Comparison of ENCODE assay signal across 1 cellular context in the genomic region with DNA sequence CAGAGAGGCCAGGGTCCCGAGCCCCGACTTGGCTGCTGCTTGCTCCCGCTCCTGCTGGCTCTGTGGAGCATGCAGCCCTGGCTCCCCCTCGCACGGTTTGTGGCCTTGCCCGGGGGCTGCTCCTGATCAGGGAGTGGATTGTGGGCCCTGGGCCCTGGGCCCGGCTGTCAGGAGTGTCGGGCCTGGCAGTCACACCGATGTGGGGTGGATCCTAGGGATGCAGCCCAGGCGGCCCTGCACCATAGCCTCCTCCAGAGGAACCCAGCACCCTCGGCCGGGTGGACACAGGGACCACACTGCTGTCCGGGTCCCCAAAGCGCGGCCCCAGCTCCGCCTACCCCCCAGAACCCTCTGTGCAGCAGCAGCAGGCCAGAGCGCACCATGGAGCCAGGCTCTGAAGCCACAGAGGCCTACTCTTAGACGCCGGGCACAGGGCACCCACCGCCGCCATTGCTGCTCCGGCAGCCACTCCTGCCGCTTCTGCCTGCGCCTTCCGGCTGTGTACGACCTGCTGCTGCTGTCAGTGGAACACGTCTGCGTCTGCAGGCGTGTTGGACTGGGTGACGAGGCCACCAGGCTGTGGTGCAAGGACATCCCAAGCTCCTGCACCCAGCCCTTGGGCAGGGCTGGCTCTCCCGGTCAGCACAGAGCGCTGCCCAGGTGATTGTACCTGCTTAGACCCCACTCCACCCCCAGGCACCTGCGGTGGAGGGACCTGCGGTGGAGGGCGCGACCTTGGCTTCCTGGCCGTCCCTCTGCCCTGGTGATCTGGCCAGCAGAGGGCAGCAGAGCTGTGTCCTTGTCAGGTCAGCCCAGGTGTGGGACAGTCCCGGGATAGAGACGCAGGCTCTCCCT.
TF ChIP-seq lines count a peak whose summit lies in the region.

No MANE protein-coding gene starts in this region.

TF ChIP-seq in HepG2, 621 proteins besides CTCF, POLR2A, EP300 and RAD21 (continued from another document and continues in another):
- no peak for TF ChIP-seq REXO4 (CRISPR knock-in tag; IDR thresholded peaks at IDR 0.05; ENCODE audit: borderline replicate concordance)
- no peak for TF ChIP-seq ZNF567 (CRISPR knock-in tag; IDR thresholded peaks at IDR 0.05; ENCODE audit: borderline replicate concordance)
- TF ChIP-seq ZNF782 (CRISPR knock-in tag; IDR thresholded peaks at IDR 0.05; ENCODE audit: borderline replicate concordance): no peak
- TF ChIP-seq, protein P1, sequence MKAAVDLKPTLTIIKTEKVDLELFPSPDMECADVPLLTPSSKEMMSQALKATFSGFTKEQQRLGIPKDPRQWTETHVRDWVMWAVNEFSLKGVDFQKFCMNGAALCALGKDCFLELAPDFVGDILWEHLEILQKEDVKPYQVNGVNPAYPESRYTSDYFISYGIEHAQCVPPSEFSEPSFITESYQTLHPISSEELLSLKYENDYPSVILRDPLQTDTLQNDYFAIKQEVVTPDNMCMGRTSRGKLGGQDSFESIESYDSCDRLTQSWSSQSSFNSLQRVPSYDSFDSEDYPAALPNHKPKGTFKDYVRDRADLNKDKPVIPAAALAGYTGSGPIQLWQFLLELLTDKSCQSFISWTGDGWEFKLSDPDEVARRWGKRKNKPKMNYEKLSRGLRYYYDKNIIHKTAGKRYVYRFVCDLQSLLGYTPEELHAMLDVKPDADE (CRISPR knock-in tag; IDR thresholded peaks at IDR 0.05): no peak
- no peak for TF ChIP-seq ZNF484 (CRISPR knock-in tag; IDR thresholded peaks at IDR 0.05; ENCODE audit: borderline replicate concordance, low read depth)
- peak; percentile 56; the same call in 1 of the 2 replicates for TF ChIP-seq RXRA (CRISPR knock-in tag; IDR thresholded peaks at IDR 0.05)
- TF ChIP-seq ERF (CRISPR knock-in tag; IDR thresholded peaks at IDR 0.05): 0 out of 2 replicates have a peak, but pooled peaks have one; percentile 51
- TF ChIP-seq SIN3A (IDR thresholded peaks at IDR 0.05; ENCODE audit: borderline replicate concordance, low read depth, low read length): no peak
- TF ChIP-seq FOXP1 (IDR thresholded peaks at IDR 0.05): no peak
- TF ChIP-seq FOXP1 (CRISPR knock-in tag; IDR thresholded peaks at IDR 0.05): no peak
- TF ChIP-seq ZZZ3 (CRISPR knock-in tag; IDR thresholded peaks at IDR 0.05; ENCODE audit: borderline replicate concordance): no peak
- no peak for TF ChIP-seq NKX3-1 (CRISPR knock-in tag; IDR thresholded peaks at IDR 0.05)
- no peak for TF ChIP-seq CBX2 (IDR thresholded peaks at IDR 0.05; ENCODE audit: low read depth, low read length)
- TF ChIP-seq CBX2 (CRISPR knock-in tag; IDR thresholded peaks at IDR 0.05; ENCODE audit: low read depth): no peak
- TF ChIP-seq, protein P2, sequence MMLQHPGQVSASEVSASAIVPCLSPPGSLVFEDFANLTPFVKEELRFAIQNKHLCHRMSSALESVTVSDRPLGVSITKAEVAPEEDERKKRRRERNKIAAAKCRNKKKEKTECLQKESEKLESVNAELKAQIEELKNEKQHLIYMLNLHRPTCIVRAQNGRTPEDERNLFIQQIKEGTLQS (CRISPR knock-in tag; IDR thresholded peaks at IDR 0.05): no peak
- TF ChIP-seq IRF2 (CRISPR knock-in tag; IDR thresholded peaks at IDR 0.05): 0 out of 2 replicates have a peak, but pooled peaks have one; percentile 36
- TF ChIP-seq ZNF75D (CRISPR knock-in tag; IDR thresholded peaks at IDR 0.05; ENCODE audit: borderline replicate concordance): no peak
- TF ChIP-seq, protein P3, sequence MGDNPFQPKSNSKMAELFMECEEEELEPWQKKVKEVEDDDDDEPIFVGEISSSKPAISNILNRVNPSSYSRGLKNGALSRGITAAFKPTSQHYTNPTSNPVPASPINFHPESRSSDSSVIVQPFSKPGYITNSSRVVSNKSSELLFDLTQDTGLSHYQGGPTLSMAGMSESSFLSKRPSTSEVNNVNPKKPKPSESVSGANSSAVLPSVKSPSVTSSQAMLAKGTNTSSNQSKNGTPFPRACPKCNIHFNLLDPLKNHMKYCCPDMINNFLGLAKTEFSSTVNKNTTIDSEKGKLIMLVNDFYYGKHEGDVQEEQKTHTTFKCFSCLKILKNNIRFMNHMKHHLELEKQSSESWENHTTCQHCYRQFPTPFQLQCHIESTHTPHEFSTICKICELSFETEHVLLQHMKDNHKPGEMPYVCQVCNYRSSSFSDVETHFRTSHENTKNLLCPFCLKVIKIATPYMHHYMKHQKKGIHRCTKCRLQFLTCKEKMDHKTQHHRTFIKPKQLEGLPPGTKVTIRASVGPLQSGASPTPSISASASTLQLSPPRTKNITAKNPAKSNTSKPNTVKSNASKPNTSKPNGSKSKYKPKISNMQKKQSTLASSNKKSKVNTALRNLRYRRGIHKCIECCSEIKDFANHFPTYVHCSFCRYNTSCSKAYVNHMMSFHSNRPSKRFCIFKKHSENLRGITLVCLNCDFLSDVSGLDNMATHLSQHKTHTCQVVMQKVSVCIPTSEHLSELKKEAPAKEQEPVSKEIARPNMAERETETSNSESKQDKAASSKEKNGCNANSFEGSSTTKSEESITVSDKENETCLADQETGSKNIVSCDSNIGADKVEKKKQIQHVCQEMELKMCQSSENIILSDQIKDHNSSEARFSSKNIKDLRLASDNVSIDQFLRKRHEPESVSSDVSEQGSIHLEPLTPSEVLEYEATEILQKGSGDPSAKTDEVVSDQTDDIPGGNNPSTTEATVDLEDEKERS (CRISPR knock-in tag; IDR thresholded peaks at IDR 0.05): no peak
- TF ChIP-seq ZNF44 (CRISPR knock-in tag; IDR thresholded peaks at IDR 0.05): no peak
- TF ChIP-seq ZNF672 (CRISPR knock-in tag; IDR thresholded peaks at IDR 0.05): no peak
- no peak for TF ChIP-seq GFI1 (CRISPR knock-in tag; IDR thresholded peaks at IDR 0.05; ENCODE audit: borderline replicate concordance)
- TF ChIP-seq ZNF224 (CRISPR knock-in tag; IDR thresholded peaks at IDR 0.05): no peak
- TF ChIP-seq, protein P4, sequence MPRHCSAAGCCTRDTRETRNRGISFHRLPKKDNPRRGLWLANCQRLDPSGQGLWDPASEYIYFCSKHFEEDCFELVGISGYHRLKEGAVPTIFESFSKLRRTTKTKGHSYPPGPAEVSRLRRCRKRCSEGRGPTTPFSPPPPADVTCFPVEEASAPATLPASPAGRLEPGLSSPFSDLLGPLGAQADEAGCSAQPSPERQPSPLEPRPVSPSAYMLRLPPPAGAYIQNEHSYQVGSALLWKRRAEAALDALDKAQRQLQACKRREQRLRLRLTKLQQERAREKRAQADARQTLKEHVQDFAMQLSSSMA (CRISPR knock-in tag; IDR thresholded peaks at IDR 0.05): no peak
- TF ChIP-seq ZNF737 (CRISPR knock-in tag; IDR thresholded peaks at IDR 0.05; ENCODE audit: borderline replicate concordance): no peak
- TF ChIP-seq KDM4B (CRISPR knock-in tag; IDR thresholded peaks at IDR 0.05): no peak
- TF ChIP-seq PRPF4 (IDR thresholded peaks at IDR 0.05; ENCODE audit: low read depth, low read length, poor library complexity, severe bottlenecking): no peak
- TF ChIP-seq ZNF839 (CRISPR knock-in tag; IDR thresholded peaks at IDR 0.05; ENCODE audit: borderline replicate concordance): no peak
- no peak for TF ChIP-seq ASH2L (IDR thresholded peaks at IDR 0.05; ENCODE audit: insufficient read length, low read depth, low read length)
- no peak for TF ChIP-seq U2AF1 (optimal IDR thresholded peaks at IDR 0.05; ENCODE audit: low read depth, low read length)
- TF ChIP-seq TRIM24 (CRISPR knock-in tag; IDR thresholded peaks at IDR 0.05): no peak
- TF ChIP-seq, protein P5, sequence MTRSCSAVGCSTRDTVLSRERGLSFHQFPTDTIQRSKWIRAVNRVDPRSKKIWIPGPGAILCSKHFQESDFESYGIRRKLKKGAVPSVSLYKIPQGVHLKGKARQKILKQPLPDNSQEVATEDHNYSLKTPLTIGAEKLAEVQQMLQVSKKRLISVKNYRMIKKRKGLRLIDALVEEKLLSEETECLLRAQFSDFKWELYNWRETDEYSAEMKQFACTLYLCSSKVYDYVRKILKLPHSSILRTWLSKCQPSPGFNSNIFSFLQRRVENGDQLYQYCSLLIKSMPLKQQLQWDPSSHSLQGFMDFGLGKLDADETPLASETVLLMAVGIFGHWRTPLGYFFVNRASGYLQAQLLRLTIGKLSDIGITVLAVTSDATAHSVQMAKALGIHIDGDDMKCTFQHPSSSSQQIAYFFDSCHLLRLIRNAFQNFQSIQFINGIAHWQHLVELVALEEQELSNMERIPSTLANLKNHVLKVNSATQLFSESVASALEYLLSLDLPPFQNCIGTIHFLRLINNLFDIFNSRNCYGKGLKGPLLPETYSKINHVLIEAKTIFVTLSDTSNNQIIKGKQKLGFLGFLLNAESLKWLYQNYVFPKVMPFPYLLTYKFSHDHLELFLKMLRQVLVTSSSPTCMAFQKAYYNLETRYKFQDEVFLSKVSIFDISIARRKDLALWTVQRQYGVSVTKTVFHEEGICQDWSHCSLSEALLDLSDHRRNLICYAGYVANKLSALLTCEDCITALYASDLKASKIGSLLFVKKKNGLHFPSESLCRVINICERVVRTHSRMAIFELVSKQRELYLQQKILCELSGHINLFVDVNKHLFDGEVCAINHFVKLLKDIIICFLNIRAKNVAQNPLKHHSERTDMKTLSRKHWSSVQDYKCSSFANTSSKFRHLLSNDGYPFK (CRISPR knock-in tag; IDR thresholded peaks at IDR 0.05; ENCODE audit: borderline replicate concordance): peak; percentile 20; the same call in 1 of the 2 replicates
- TF ChIP-seq, protein P6, sequence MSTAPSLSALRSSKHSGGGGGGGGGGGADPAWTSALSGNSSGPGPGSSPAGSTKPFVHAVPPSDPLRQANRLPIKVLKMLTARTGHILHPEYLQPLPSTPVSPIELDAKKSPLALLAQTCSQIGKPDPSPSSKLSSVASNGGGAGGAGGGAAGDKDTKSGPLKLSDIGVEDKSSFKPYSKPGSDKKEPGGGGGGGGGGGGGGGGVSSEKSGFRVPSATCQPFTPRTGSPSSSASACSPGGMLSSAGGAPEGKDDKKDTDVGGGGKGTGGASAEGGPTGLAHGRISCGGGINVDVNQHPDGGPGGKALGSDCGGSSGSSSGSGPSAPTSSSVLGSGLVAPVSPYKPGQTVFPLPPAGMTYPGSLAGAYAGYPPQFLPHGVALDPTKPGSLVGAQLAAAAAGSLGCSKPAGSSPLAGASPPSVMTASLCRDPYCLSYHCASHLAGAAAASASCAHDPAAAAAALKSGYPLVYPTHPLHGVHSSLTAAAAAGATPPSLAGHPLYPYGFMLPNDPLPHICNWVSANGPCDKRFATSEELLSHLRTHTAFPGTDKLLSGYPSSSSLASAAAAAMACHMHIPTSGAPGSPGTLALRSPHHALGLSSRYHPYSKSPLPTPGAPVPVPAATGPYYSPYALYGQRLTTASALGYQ (CRISPR knock-in tag; IDR thresholded peaks at IDR 0.05): no peak
- no peak for TF ChIP-seq ATAD3A (CRISPR knock-in tag; IDR thresholded peaks at IDR 0.05)
- TF ChIP-seq ZNF496 (CRISPR knock-in tag; IDR thresholded peaks at IDR 0.05; ENCODE audit: insufficient replicate concordance): no peak
- TF ChIP-seq ZBTB21 (CRISPR knock-in tag; IDR thresholded peaks at IDR 0.05): no peak
- no peak for TF ChIP-seq ZNF3 (CRISPR knock-in tag; IDR thresholded peaks at IDR 0.05)
- no peak for TF ChIP-seq U2AF2 (IDR thresholded peaks at IDR 0.05; ENCODE audit: low read depth, low read length)
- TF ChIP-seq, protein P7, sequence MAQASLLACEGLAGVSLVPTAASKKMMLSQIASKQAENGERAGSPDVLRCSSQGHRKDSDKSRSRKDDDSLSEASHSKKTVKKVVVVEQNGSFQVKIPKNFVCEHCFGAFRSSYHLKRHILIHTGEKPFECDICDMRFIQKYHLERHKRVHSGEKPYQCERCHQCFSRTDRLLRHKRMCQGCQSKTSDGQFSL (CRISPR knock-in tag; IDR thresholded peaks at IDR 0.05): no peak
- TF ChIP-seq, protein P8, sequence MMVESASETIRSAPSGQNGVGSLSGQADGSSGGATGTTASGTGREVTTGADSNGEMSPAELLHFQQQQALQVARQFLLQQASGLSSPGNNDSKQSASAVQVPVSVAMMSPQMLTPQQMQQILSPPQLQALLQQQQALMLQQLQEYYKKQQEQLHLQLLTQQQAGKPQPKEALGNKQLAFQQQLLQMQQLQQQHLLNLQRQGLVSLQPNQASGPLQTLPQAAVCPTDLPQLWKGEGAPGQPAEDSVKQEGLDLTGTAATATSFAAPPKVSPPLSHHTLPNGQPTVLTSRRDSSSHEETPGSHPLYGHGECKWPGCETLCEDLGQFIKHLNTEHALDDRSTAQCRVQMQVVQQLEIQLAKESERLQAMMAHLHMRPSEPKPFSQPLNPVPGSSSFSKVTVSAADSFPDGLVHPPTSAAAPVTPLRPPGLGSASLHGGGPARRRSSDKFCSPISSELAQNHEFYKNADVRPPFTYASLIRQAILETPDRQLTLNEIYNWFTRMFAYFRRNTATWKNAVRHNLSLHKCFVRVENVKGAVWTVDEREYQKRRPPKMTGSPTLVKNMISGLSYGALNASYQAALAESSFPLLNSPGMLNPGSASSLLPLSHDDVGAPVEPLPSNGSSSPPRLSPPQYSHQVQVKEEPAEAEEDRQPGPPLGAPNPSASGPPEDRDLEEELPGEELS (CRISPR knock-in tag; IDR thresholded peaks at IDR 0.05): 0 out of 2 replicates have a peak, but pooled peaks have one; percentile 21
- TF ChIP-seq, protein P9, sequence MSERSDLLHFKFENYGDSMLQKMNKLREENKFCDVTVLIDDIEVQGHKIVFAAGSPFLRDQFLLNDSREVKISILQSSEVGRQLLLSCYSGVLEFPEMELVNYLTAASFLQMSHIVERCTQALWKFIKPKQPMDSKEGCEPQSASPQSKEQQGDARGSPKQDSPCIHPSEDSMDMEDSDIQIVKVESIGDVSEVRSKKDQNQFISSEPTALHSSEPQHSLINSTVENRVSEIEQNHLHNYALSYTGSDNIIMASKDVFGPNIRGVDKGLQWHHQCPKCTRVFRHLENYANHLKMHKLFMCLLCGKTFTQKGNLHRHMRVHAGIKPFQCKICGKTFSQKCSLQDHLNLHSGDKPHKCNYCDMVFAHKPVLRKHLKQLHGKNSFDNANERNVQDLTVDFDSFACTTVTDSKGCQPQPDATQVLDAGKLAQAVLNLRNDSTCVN (CRISPR knock-in tag; IDR thresholded peaks at IDR 0.05; ENCODE audit: borderline replicate concordance): no peak
- TF ChIP-seq, protein P10, sequence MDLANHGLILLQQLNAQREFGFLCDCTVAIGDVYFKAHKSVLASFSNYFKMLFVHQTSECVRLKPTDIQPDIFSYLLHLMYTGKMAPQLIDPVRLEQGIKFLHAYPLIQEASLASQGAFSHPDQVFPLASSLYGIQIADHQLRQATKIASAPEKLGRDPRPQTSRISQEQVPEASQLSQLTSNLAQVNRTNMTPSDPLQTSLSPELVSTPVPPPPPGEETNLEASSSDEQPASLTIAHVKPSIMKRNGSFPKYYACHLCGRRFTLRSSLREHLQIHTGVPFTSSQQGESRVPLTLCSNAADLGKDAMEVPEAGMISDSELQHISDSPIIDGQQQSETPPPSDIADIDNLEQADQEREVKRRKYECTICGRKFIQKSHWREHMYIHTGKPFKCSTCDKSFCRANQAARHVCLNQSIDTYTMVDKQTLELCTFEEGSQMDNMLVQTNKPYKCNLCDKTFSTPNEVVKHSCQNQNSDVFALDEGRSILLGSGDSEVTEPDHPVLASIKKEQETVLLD (CRISPR knock-in tag; IDR thresholded peaks at IDR 0.05; ENCODE audit: low read depth): no peak
- TF ChIP-seq, protein P11, sequence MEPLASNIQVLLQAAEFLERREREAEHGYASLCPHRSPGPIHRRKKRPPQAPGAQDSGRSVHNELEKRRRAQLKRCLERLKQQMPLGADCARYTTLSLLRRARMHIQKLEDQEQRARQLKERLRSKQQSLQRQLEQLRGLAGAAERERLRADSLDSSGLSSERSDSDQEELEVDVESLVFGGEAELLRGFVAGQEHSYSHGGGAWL (CRISPR knock-in tag; IDR thresholded peaks at IDR 0.05): no peak
